In the genomic region with DNA sequence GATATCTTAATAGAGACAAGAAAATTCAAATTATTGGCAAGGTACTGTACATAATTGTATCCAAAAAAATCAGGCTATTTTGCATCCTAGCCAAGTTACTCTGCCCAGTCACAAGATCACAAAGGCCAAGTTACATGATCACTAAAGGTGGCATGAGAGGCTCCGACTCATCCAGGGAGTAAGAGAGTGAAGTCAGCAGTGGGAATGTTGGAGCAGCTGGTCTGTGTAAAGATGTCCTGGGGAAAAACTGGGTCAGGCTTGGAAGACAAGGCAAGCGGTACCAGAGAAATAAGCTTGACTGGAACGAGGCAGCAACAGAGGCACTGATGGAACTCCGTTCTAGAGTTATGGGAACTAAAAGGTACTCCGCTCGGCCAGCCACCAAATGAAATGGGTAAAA, we compare ENCODE assay signal across 22 cellular contexts. TPM values are rescaled to one million over a fixed set of nuclear protein-coding genes. Genes with fewer than 3 reads are reported as not detected.
"Had no signal": no experiment of that assay in that cellular context is flagged by ENCODE, and none has a peak within 500 bp of the region (broad histone marks: within the 10 kb centered on the region; RNA-seq: fewer than 3 reads in every experiment).

No MANE protein-coding gene starts in this region.

- H3K27me3 Mint-ChIP-seq: activated naive CD4-positive, alpha-beta T cell treated with anti-CD3 and anti-CD28 coated beads, Interleukin-2, amount 50 U/mL, for 24 hours; dendritic cell treated with granulocyte-macrophage colony-stimulating factor and Interleukin-4, amounts not matched to agents 40 ng/mL and 50 ng/mL, for 4 days; progenitor cell of endocrine pancreas had no signal

- H3K27ac Mint-ChIP-seq: activated naive CD4-positive, alpha-beta T cell treated with anti-CD3 and anti-CD28 coated beads, Interleukin-2, amount 50 U/mL, for 24 hours; activated T-helper 17 cell treated with anti-CD3 and anti-CD28 coated beads, Interleukin-2, amount 50 U/mL, for 72 hours; dendritic cell treated with granulocyte-macrophage colony-stimulating factor and Interleukin-4, amounts not matched to agents 40 ng/mL and 50 ng/mL, for 4 days; endodermal cell; immature natural killer cell; natural killer cell treated with Interleukin-12 subunit alpha and Interleukin-12 subunit beta and Interleukin-15 and Interleukin-18, amount 100 ng/mL, for 72 hours; progenitor cell of endocrine pancreas had no signal

- ATAC-seq: activated T-helper 17 cell treated with anti-CD3 and anti-CD28 coated beads, Interleukin-2, amount 50 U/mL, for 72 hours; body of pancreas; natural killer cell treated with Interleukin-12 subunit alpha and Interleukin-12 subunit beta and Interleukin-15 and Interleukin-18, amount 100 ng/mL, for 72 hours; right cardiac atrium had no signal

- H3K27ac ChIP-seq: body of pancreas, transverse colon had no signal

- H3K9me3 ChIP-seq: body of pancreas, transverse colon had no signal

- DNase-seq: activated CD4-positive, alpha-beta T cell treated with anti-CD3 and anti-CD28 coated beads, Interleukin-2, amount 50 U/mL, for 1 hour; activated CD4-positive, CD25-positive, alpha-beta regulatory T cell; activated T-cell treated with anti-CD3 and anti-CD28 coated beads for 4 hours; amniotic stem cell; body of pancreas; endodermal cell; immature natural killer cell; nucleus accumbens; right cardiac atrium; stimulated activated naive CD4-positive, alpha-beta T cell; substantia nigra; T-helper 2 cell; transverse colon had no signal

- H3K4me3 Mint-ChIP-seq: activated naive CD4-positive, alpha-beta T cell treated with anti-CD3 and anti-CD28 coated beads, Interleukin-2, amount 50 U/mL, for 24 hours; activated T-helper 17 cell treated with anti-CD3 and anti-CD28 coated beads, Interleukin-2, amount 50 U/mL, for 72 hours; central memory CD8-positive, alpha-beta T cell; dendritic cell treated with granulocyte-macrophage colony-stimulating factor and Interleukin-4, amounts not matched to agents 40 ng/mL and 50 ng/mL, for 4 days; endodermal cell; immature natural killer cell; natural killer cell treated with Interleukin-12 subunit alpha and Interleukin-12 subunit beta and Interleukin-15 and Interleukin-18, amount 100 ng/mL, for 72 hours had no signal

- H3K4me1 ChIP-seq: body of pancreas, transverse colon had no signal

- H3K4me3 ChIP-seq: body of pancreas, transverse colon had no signal

- H3K4me1 Mint-ChIP-seq: activated naive CD4-positive, alpha-beta T cell treated with anti-CD3 and anti-CD28 coated beads, Interleukin-2, amount 50 U/mL, for 24 hours; activated T-helper 17 cell treated with anti-CD3 and anti-CD28 coated beads, Interleukin-2, amount 50 U/mL, for 72 hours; central memory CD8-positive, alpha-beta T cell; endodermal cell; immature natural killer cell had no signal

- H3K9me3 Mint-ChIP-seq: dendritic cell treated with granulocyte-macrophage colony-stimulating factor and Interleukin-4, amounts not matched to agents 40 ng/mL and 50 ng/mL, for 4 days; immature natural killer cell; natural killer cell treated with Interleukin-12 subunit alpha and Interleukin-12 subunit beta and Interleukin-15 and Interleukin-18, amount 100 ng/mL, for 72 hours had no signal

- H3K36me3 ChIP-seq: transverse colon had no signal

- H3K36me3 Mint-ChIP-seq: activated naive CD4-positive, alpha-beta T cell treated with anti-CD3 and anti-CD28 coated beads, Interleukin-2, amount 50 U/mL, for 24 hours; immature natural killer cell; natural killer cell treated with Interleukin-12 subunit alpha and Interleukin-12 subunit beta and Interleukin-15 and Interleukin-18, amount 100 ng/mL, for 72 hours had no signal

- H3K27me3 ChIP-seq: body of pancreas, transverse colon had no signal

RNA-seq across cellular contexts. Expression of gene PSG2, which starts 50.2 kb away (rescaled TPM):
- total RNA-seq: activated CD8-positive, alpha-beta memory T cell treated with anti-CD3 and anti-CD28 coated beads for 36 hours; body of pancreas; endodermal cell; mucosa of gallbladder; natural killer cell treated with Interleukin-12 subunit alpha and Interleukin-12 subunit beta and Interleukin-15 and Interleukin-18, amount 100 ng/mL, for 72 hours; progenitor cell of endocrine pancreas; right cardiac atrium; transverse colon had no signal
- polyA plus RNA-seq: esophagus, immature natural killer cell, right cardiac atrium had no signal

RNA-seq across cellular contexts. Expression of gene PSG5, which starts 53.6 kb away (rescaled TPM):
- total RNA-seq: activated CD8-positive, alpha-beta memory T cell treated with anti-CD3 and anti-CD28 coated beads for 36 hours; activated T-helper 17 cell treated with anti-CD3 and anti-CD28 coated beads, Interleukin-2, amount 50 U/mL, for 72 hours; endodermal cell; mucosa of gallbladder; natural killer cell treated with Interleukin-12 subunit alpha and Interleukin-12 subunit beta and Interleukin-15 and Interleukin-18, amount 100 ng/mL, for 72 hours; progenitor cell of endocrine pancreas; right cardiac atrium; transverse colon had no signal
- polyA plus RNA-seq: esophagus, immature natural killer cell, right cardiac atrium had no signal
